Comparison of ENCODE assay signal across 10 cellular contexts in the genomic region with DNA sequence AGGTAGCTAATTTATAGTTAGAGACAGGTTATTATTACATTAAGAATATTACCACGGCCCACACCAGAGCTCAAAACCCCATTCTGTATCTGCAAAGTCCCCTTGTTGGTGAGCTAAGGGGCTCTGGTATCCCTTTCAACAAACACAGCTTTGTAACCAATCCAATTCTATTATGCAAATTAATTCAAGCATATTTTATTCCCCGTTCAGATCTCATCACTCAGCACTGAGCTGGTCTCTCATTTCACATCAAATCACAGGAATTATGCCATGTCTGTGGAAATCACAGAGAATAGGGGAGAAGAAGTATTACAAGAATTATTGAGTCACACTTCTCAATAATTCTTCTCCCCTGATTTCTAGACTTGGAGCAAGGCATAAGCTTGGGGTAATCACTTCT.
"Had no signal": no experiment of that assay in that cellular context is flagged by ENCODE, and none has a peak within 500 bp of the region (broad histone marks: within the 10 kb centered on the region; RNA-seq: fewer than 3 reads in every experiment).

No MANE protein-coding gene starts in this region.

- H3K4me3 ChIP-seq: left lung, skin epidermis, transverse colon had no signal

- H3K9ac ChIP-seq: parathyroid adenoma had no signal

- H3K4me1 ChIP-seq: left lung, transverse colon had no signal

- H3K36me3 ChIP-seq: left lung, transverse colon had no signal

- DNase-seq: activated CD4-positive, alpha-beta T cell treated with anti-CD3 and anti-CD28 coated beads for 4 hours; activated naive CD4-positive, alpha-beta T cell treated with anti-CD3 and anti-CD28 coated beads for 36 hours; endodermal cell; erythroblast; glutamatergic neuron; immature natural killer cell; left lung; transverse colon had no signal

- H3K27me3 ChIP-seq: left lung, transverse colon had no signal

- H3K27ac ChIP-seq: left lung, parathyroid adenoma, skin epidermis, transverse colon had no signal

- H3K9me3 ChIP-seq: left lung, transverse colon had no signal
